In genomic region chr13:44734204-44734707, GRCh38 we compare ENCODE assay signal across 10 cellular contexts.
DNase-seq lines count a peak whose midpoint lies in the region; TF ChIP-seq lines count a peak whose summit lies in the region.
"Had no signal": no experiment of that assay in that cellular context is flagged by ENCODE, and none has a peak within 500 bp of the region (broad histone marks: within the 10 kb centered on the region; RNA-seq: fewer than 3 reads in every experiment).

No MANE protein-coding gene starts in this region.

- intact Hi-C loops in MCF 10A (cut with micrococcal nuclease): loop anchor here (5.0 kb wide), 1 partner anchor 183 kb away; no protein-coding TSS in a partner anchor

- H3K36me3 Mint-ChIP-seq in MCF 10A (ENCODE audit: insufficient read depth, unreplicated experiment): no peaks in the 10 kb centered on the region
- H3K36me3 Mint-ChIP-seq: T-cell had no signal

- peaks cover 20% of the 10 kb centered on the region for H3K4me1 Mint-ChIP-seq in MCF 10A (ENCODE audit: insufficient read depth, unreplicated experiment)
- H3K4me1 Mint-ChIP-seq: T-cell had no signal

- H3K27me3 Mint-ChIP-seq in MCF 10A (ENCODE audit: insufficient read depth, unreplicated experiment): no peaks in the 10 kb centered on the region

- H3K9me3 Mint-ChIP-seq in MCF 10A (ENCODE audit: unreplicated experiment): no peaks in the 10 kb centered on the region
- H3K9me3 Mint-ChIP-seq: T-cell had no signal

- peak overlapping the region; percentile 78 for H3K27ac Mint-ChIP-seq in MCF 10A (ENCODE audit: low read depth, unreplicated experiment)
- H3K27ac Mint-ChIP-seq: T-cell had no signal

- H3K4me3 Mint-ChIP-seq in MCF 10A (ENCODE audit: unreplicated experiment): peak overlapping the region; percentile 14
- H3K4me3 Mint-ChIP-seq: T-cell had no signal

- POLR2A ChIA-PET in MCF 10A (lab: Yijun Ruan, JAX): interaction anchor here (0.6 to 1.7 kb wide), 7 partner anchors 8 to 184 kb away, joined by 3 to 5 read pairs (median 3); no protein-coding TSS in a partner anchor

- no peak overlapping the region for H3K4me3 ChIP-seq in AG10803 (ENCODE audit: low read length)
- H3K4me3 ChIP-seq: skin epidermis had no signal

- BruUV-seq in MCF 10A (replicated peaks; lab: Mats Ljungman, UMichigan): no TSS peak

- DNase-seq in AG10803 (ENCODE audit: low read depth) (peak; percentile 76), NCI-H2029 treated with DMSO at 0.1 percent for 48 hours (lab: John Stamatoyannopoulos, UW) (peak; percentile 37), MCF 10A (ENCODE audit: unreplicated experiment) (peak; percentile 93), kidney tubule cell (ENCODE audit: low spot score) (peak; percentile 65), germinal center (ENCODE audit: low spot score) (no peak), NCI-H2227 (lab: John Stamatoyannopoulos, UW; ENCODE audit: unreplicated experiment) (no peak)
- no peak for DNase-seq in stimulated activated CD4-positive, alpha-beta T cell treated with anti-CD3 and anti-CD28 coated beads, Interleukin-15, amount 100 ng/mL, for 24 hours
- no peak for DNase-seq in activated CD4-positive, alpha-beta T cell treated with anti-CD3 and anti-CD28 coated beads for 48 hours
- DNase-seq: T-cell had no signal

- CTCF ChIA-PET in MCF 10A (lab: Yijun Ruan, JAX): interaction anchor here (0.6 to 1.2 kb wide), 4 partner anchors 10 to 284 kb away, joined by 3 to 4 read pairs (median 3); no protein-coding TSS in a partner anchor

- TF ChIP-seq CTCF in AG10803 (conservative IDR thresholded peaks at IDR 0.05; ENCODE audit: low read length) (no peak), MCF 10A (IDR thresholded peaks at IDR 0.05; ENCODE audit: unreplicated experiment) (no peak)

Comparison
In these comparisons a context has a peak if more than half of its experiments do, and no peak if none do; other contexts are left out.
1. DNase-seq: peak in AG10803 (single experiment), NCI-H2029 treated with DMSO at 0.1 percent for 48 hours (single experiment), MCF 10A (single experiment) and kidney tubule cell (single experiment); none in germinal center (single experiment), NCI-H2227 (single experiment), stimulated activated CD4-positive, alpha-beta T cell treated with anti-CD3 and anti-CD28 coated beads, Interleukin-15, amount 100 ng/mL, for 24 hours (single experiment) and activated CD4-positive, alpha-beta T cell treated with anti-CD3 and anti-CD28 coated beads for 48 hours (single experiment).